ENCODE assay signal across 8 cellular contexts in the genomic region with DNA sequence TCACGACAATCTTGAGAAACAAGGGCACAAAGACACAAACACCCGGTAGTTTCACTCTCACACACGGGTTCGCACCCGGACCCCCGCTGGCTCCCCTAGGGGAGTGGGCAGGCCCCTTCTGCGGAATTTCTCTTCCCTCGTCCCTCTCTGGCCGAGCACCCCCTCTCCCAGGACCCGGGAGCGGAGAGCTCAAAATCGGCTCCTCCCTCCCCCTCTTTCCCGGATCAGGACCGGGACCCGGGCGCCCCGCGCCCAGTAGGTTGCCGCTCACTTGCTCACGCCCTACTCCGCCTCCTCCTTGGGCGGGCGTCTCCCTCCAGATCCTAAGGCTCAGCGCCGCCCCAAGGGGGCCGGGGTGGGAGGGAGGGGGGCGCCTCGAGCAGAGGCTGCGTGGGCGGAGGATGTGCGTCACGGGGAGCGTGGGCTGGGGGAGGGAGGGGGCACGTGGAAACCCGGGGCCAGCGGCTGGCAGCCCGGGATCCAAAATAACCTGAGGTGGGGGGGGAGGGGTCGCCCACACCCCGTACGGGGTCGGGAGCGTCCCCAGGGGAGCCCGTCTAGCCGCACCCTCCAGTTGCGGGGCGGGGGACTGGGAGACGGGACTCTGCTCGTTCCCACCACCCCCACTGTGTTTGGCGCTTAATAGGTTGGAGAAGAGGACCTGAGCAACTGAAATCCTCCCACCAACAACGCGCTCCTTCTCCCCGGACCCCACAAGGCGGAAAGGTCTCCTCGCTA. TPM values are rescaled to one million over a fixed set of nuclear protein-coding genes. Genes with fewer than 3 reads are reported as not detected.
A peak's percentile ranks its signal among the peaks of the same experiment; 100 is the strongest.
DNase-seq lines count a peak whose midpoint lies in the region; ATAC-seq and TF ChIP-seq lines count a peak whose summit lies in the region.

No MANE protein-coding gene starts in this region.

- H3K36me3 ChIP-seq in heart right ventricle (peaks cover 0 to 14% (median 4%) of the 10 kb centered on the region in 9 donors), upper lobe of right lung (peaks cover 13% of the 10 kb centered on the region)

- H3K4me3 ChIP-seq in heart right ventricle, result peak overlapping the region; percentile 57 to 99 (median 86)
- H3K4me3 ChIP-seq in upper lobe of right lung, result peak overlapping the region; percentile 63

- peaks cover 23% of the 10 kb centered on the region for H3K36me3 Mint-ChIP-seq in activated naive CD8-positive, alpha-beta T cell treated with anti-CD3 and anti-CD28 coated beads, Interleukin-2, amount 50 U/mL, for 24 hours (ENCODE audit: low read depth)

- TF ChIP-seq CTCF in C4-2B (conservative IDR thresholded peaks at IDR 0.05), result no peak
- no peak for TF ChIP-seq CTCF in heart right ventricle (IDR thresholded peaks at IDR 0.05)
- TF ChIP-seq CTCF in upper lobe of right lung (IDR thresholded peaks at IDR 0.05), result no peak

- peaks cover 62% of the 10 kb centered on the region for H3K4me1 Mint-ChIP-seq in activated naive CD8-positive, alpha-beta T cell treated with anti-CD3 and anti-CD28 coated beads, Interleukin-2, amount 50 U/mL, for 24 hours

- H3K4me1 ChIP-seq in heart right ventricle (peaks cover 14 to 55% (median 38%) of the 10 kb centered on the region in 9 donors), upper lobe of right lung (peaks cover 29% of the 10 kb centered on the region)

- peak overlapping the region; percentile 88 for H3K4me3 Mint-ChIP-seq in activated naive CD8-positive, alpha-beta T cell treated with anti-CD3 and anti-CD28 coated beads, Interleukin-2, amount 50 U/mL, for 24 hours

- H3K27me3 Mint-ChIP-seq in activated naive CD8-positive, alpha-beta T cell treated with anti-CD3 and anti-CD28 coated beads, Interleukin-2, amount 50 U/mL, for 24 hours, result no peaks in the 10 kb centered on the region

- intact Hi-C loops in heart right ventricle (cut with DNase I), result loop anchor here in 2 of 10 donors (1.0 to 5.0 kb wide), 3 partner anchors 24 to 455 kb away; a partner anchor contains a TSS
- intact Hi-C loops in posterior vena cava (cut with DNase I), result no loop called here
- intact Hi-C loops in upper lobe of right lung (cut with DNase I), result no loop called here

- H3K9me3 ChIP-seq in heart right ventricle (no peaks in the 10 kb centered on the region), upper lobe of right lung (no peaks in the 10 kb centered on the region)

- H3K27ac Mint-ChIP-seq in activated naive CD8-positive, alpha-beta T cell treated with anti-CD3 and anti-CD28 coated beads, Interleukin-2, amount 50 U/mL, for 24 hours, result peak overlapping the region; percentile 98

- no peaks in the 10 kb centered on the region for H3K27me3 ChIP-seq in heart right ventricle
- no peaks in the 10 kb centered on the region for H3K27me3 ChIP-seq in upper lobe of right lung

- DNase-seq in HT-29 (ENCODE audit: low spot score) (peak; percentile 62), SW 1271 (lab: John Stamatoyannopoulos, UW) (peak; percentile 75 to 84), heart right ventricle (peak; percentile 93), posterior vena cava (ENCODE audit: low spot score) (peak; percentile 98), upper lobe of right lung (peak; percentile 97)
- DNase-seq in activated naive CD8-positive, alpha-beta T cell treated with anti-CD3 and anti-CD28 coated beads, Interleukin-2, amount 50 U/mL, for 24 hours, result peak; percentile 96

- 1% methylated on average over 45 to 54 of the region's 54 CpGs for WGBS in heart right ventricle, 2 donors

- H3K27ac ChIP-seq in C4-2B (peak overlapping the region; percentile 81), heart right ventricle (peak overlapping the region; percentile 91 to 100 (median 99)), upper lobe of right lung (peak overlapping the region; percentile 99)

- no peaks in the 10 kb centered on the region for H3K9me3 Mint-ChIP-seq in activated naive CD8-positive, alpha-beta T cell treated with anti-CD3 and anti-CD28 coated beads, Interleukin-2, amount 50 U/mL, for 24 hours

- ATAC-seq in GM19455 (IDR thresholded peaks at IDR 0.05; ENCODE audit: unreplicated experiment), result peak; percentile 36
- ATAC-seq in activated naive CD8-positive, alpha-beta T cell treated with anti-CD3 and anti-CD28 coated beads, Interleukin-2, amount 50 U/mL, for 24 hours, result peak; percentile 42
- peak; percentile 60 to 80 (median 72) for ATAC-seq in heart right ventricle
- ATAC-seq in upper lobe of right lung, result peak; percentile 71

RNA-seq across cellular contexts. Expression of a gene that starts 1.8 kb away (rescaled TPM):
- total RNA-seq in HT-29 (2014; rRNA removed; shearing (Covaris generic)), result 17.8 and 19.3 TPM in 2 replicates
- total RNA-seq in heart right ventricle (10 to 100 TPM in 9 of 10 donors, 1 to 10 TPM in 1; 9.5 to 16.2 (median 12.0) TPM), posterior vena cava (10 to 100 TPM; 27.0 to 36.3 TPM), upper lobe of right lung (37.3 TPM)
- 10 to 100 TPM; 15.0 to 20.2 TPM for polyA plus RNA-seq in heart right ventricle

RNA-seq across cellular contexts. Expression of a gene that starts 8.5 kb away (rescaled TPM):
- total RNA-seq in HT-29 (2014; rRNA removed; shearing (Covaris generic)), result 12.5 and 13.6 TPM in 2 replicates
- total RNA-seq in heart right ventricle (1 to 10 TPM; 2.4 to 6.3 (median 3.9) TPM), posterior vena cava (10 to 100 TPM in 1 of 2 donors, 1 to 10 TPM in 1; 8.8 to 12.4 TPM), upper lobe of right lung (14.1 TPM)
- polyA plus RNA-seq in heart right ventricle, result 1 to 10 TPM; 1.1 to 2.9 TPM

RNA-seq across cellular contexts. Expression of a gene that starts 24.0 kb away (rescaled TPM):
- total RNA-seq in HT-29 (2014; rRNA removed; shearing (Covaris generic)), result 114 and 125 TPM in 2 replicates
- total RNA-seq in heart right ventricle, result 10 to 100 TPM; 23.3 to 72.3 (median 38.0) TPM
- 10 to 100 TPM; 36.0 to 77.8 TPM for polyA plus RNA-seq in heart right ventricle
- total RNA-seq in posterior vena cava, result 100 to 1,000 TPM; 162 to 201 TPM
- 230 TPM for total RNA-seq in upper lobe of right lung

RNA-seq across cellular contexts. Expression of a gene that starts 37.2 kb away (rescaled TPM):
- 0.76 and 1.8 TPM in 2 replicates for total RNA-seq in HT-29 (2014; rRNA removed; shearing (Covaris generic))
- total RNA-seq in heart right ventricle (under 1 TPM in 1 of 10 donors, not detected in 9; 0.08 TPM), posterior vena cava (1 to 10 TPM in 1 of 2 donors, under 1 TPM in 1; 0.28 to 1.0 TPM), upper lobe of right lung (1.4 TPM)
- polyA plus RNA-seq in heart right ventricle, result under 1 TPM in 1 of 2 donors, not detected in 1; 0.01 TPM

RNA-seq across cellular contexts. Expression of a gene that starts 41.2 kb away (rescaled TPM):
- 22.8 and 25.2 TPM in 2 replicates for total RNA-seq in HT-29 (2014; rRNA removed; shearing (Covaris generic))
- total RNA-seq in heart right ventricle (100 to 1,000 TPM in 4 of 10 donors, 10 to 100 TPM in 6; 46.3 to 259 (median 82.7) TPM), posterior vena cava (100 to 1,000 TPM; 465 to 757 TPM), upper lobe of right lung (261 TPM)
- polyA plus RNA-seq in heart right ventricle, result 10 to 100 TPM; 46.6 to 46.7 TPM

Comparison
In these comparisons a context has a peak if more than half of its experiments do, and no peak if none do; other contexts are left out.
1. Peak in every context shown above with its lines: DNase-seq, ATAC-seq, H3K4me3 ChIP-seq and H3K27ac ChIP-seq.